In genomic region chr3:144995856-144996255, GRCh38 we compare ENCODE assay signal across 6 cellular contexts.
"Had no signal": no experiment of that assay in that cellular context is flagged by ENCODE, and none has a peak within 500 bp of the region (broad histone marks: within the 10 kb centered on the region; RNA-seq: fewer than 3 reads in every experiment).

No MANE protein-coding gene starts in this region.

- H3K27me3 Mint-ChIP-seq: IgD-negative memory B cell had no signal

- H3K4me3 Mint-ChIP-seq: IgD-negative memory B cell had no signal

- H3K27ac Mint-ChIP-seq: IgD-negative memory B cell had no signal

- DNase-seq: KBM-7, KG1 had no signal

- H3K36me3 Mint-ChIP-seq: IgD-negative memory B cell had no signal

- H3K27ac ChIP-seq: HL-60, KMS-11 had no signal

- H3K4me2 ChIP-seq: KMS-11 had no signal

- H3K9ac ChIP-seq: KMS-11 had no signal

- FAIRE-seq: HTR-8/SVneo had no signal

- H3K4me1 Mint-ChIP-seq: IgD-negative memory B cell had no signal
